In the genomic region with DNA sequence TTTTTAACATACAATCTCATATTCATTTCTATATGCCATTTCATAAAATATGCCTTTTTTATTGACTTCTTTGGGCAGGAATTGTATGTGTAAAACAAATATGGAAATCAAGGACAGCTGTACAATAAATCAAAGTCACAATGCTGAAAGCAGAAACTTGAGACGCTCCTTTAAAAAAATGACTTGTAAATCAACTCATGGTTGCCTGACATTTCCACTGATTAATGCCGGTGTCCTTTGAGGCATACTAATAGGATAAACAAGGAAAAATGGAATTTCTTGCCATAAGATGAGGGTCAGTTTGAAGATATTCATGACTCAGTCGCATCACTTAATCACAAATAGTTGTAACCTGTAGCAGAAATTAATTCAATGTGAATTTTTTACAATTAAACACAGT, we compare ENCODE assay signal across 31 cellular contexts.
"Had no signal": no experiment of that assay in that cellular context is flagged by ENCODE, and none has a peak within 500 bp of the region (broad histone marks: within the 10 kb centered on the region; RNA-seq: fewer than 3 reads in every experiment).

No MANE protein-coding gene starts in this region.

- H3K27me3 Mint-ChIP-seq: activated B cell treated with CpG ODN at 0.5 μM for 24 hours; activated CD4-positive, alpha-beta memory T cell treated with anti-CD3 and anti-CD28 coated beads, Interleukin-2, amount 10 ng/mL, durations not matched to agents 7 days and 5 days; activated T-helper 17 cell treated with anti-CD3 and anti-CD28 coated beads, Interleukin-2, amount 50 U/mL, for 72 hours had no signal

- ATAC-seq: activated naive CD4-positive, alpha-beta T cell treated with anti-CD3 and anti-CD28 coated beads, Interleukin-2, amount 50 U/mL, for 72 hours; activated T-cell treated with anti-CD3 and anti-CD28 coated beads, Interleukin-2, amount 50 U/mL, for 72 hours; activated T-helper 17 cell treated with anti-CD3 and anti-CD28 coated beads, Interleukin-2, amount 50 U/mL, for 72 hours; body of pancreas had no signal

- H3K4me2 ChIP-seq: PC-9 had no signal

- H3K27me3 ChIP-seq: adrenal gland, body of pancreas, breast epithelium had no signal

- DNase-seq: activated B cell treated with CpG ODN at 0.5 μM for 24 hours; activated CD4-positive, alpha-beta memory T cell treated with anti-CD3 and anti-CD28 coated beads, Interleukin-2, amount 10 ng/mL, durations not matched to agents 7 days and 5 days; activated CD4-positive, alpha-beta T cell treated with anti-CD3 and anti-CD28 coated beads for 1 hour; activated CD4-positive, alpha-beta T cell treated with anti-CD3 and anti-CD28 coated beads for 48 hours; activated gamma-delta T cell; activated naive CD4-positive, alpha-beta T cell treated with Interleukin-2 at 50 U/mL for 16 hours; activated T-cell treated with anti-CD3 and anti-CD28 coated beads, Interleukin-2, amount 50 U/mL, for 1 hour; activated T-cell treated with anti-CD3 and anti-CD28 coated beads, Interleukin-2, amount 50 U/mL, for 72 hours; adrenal gland; body of pancreas; Karpas-422; KBM-7; NCI-H1105; NCI-H1436 treated with DMSO at 0.1 percent for 48 hours; NCI-H1694 treated with DMSO at 0.1 percent for 48 hours; NCI-H2081; NCI-H2227 treated with DMSO at 0.1 percent for 48 hours; NCI-H446; NCI-H524 treated with DMSO at 0.1 percent for 48 hours; NCI-H748 treated with DMSO at 0.1 percent for 48 hours; NK-92 treated with Interleukin-12 subunit alpha and Interleukin-12 subunit beta, amount 100 ng/mL, for 24 hours; PC-9; Right ventricle myocardium superior; SW 1271; T-helper 1 cell; T-helper 2 cell; T-helper 9 cell had no signal

- H3K36me3 ChIP-seq: adrenal gland, breast epithelium had no signal

- H3K9me3 ChIP-seq: adrenal gland, body of pancreas had no signal

- H3K27ac Mint-ChIP-seq: activated B cell treated with CpG ODN at 0.5 μM for 24 hours; activated CD4-positive, alpha-beta memory T cell treated with anti-CD3 and anti-CD28 coated beads, Interleukin-2, amount 10 ng/mL, durations not matched to agents 7 days and 5 days; activated naive CD4-positive, alpha-beta T cell treated with anti-CD3 and anti-CD28 coated beads, Interleukin-2, amount 50 U/mL, for 72 hours; activated T-cell treated with anti-CD3 and anti-CD28 coated beads, Interleukin-2, amount 50 U/mL, for 72 hours; activated T-helper 17 cell treated with anti-CD3 and anti-CD28 coated beads, Interleukin-2, amount 50 U/mL, for 72 hours had no signal

- H3K4me3 Mint-ChIP-seq: activated B cell treated with CpG ODN at 0.5 μM for 24 hours; activated CD4-positive, alpha-beta memory T cell treated with anti-CD3 and anti-CD28 coated beads, Interleukin-2, amount 10 ng/mL, durations not matched to agents 7 days and 5 days; activated T-cell treated with anti-CD3 and anti-CD28 coated beads, Interleukin-2, amount 50 U/mL, for 72 hours; activated T-helper 17 cell treated with anti-CD3 and anti-CD28 coated beads, Interleukin-2, amount 50 U/mL, for 72 hours had no signal

- H3K27ac ChIP-seq: adrenal gland, body of pancreas, breast epithelium, PC-9, VCaP had no signal

- H3K4me1 ChIP-seq: adrenal gland, body of pancreas, breast epithelium had no signal

- H3K4me1 Mint-ChIP-seq: activated B cell treated with CpG ODN at 0.5 μM for 24 hours; activated CD4-positive, alpha-beta memory T cell treated with anti-CD3 and anti-CD28 coated beads, Interleukin-2, amount 10 ng/mL, durations not matched to agents 7 days and 5 days; activated T-helper 17 cell treated with anti-CD3 and anti-CD28 coated beads, Interleukin-2, amount 50 U/mL, for 72 hours had no signal

- H3K4me3 ChIP-seq: adrenal gland, body of pancreas, breast epithelium, PC-9 had no signal

- H2AFZ ChIP-seq: PC-9 had no signal
